Comparison of ENCODE assay signal across 17 cellular contexts in the genomic region with DNA sequence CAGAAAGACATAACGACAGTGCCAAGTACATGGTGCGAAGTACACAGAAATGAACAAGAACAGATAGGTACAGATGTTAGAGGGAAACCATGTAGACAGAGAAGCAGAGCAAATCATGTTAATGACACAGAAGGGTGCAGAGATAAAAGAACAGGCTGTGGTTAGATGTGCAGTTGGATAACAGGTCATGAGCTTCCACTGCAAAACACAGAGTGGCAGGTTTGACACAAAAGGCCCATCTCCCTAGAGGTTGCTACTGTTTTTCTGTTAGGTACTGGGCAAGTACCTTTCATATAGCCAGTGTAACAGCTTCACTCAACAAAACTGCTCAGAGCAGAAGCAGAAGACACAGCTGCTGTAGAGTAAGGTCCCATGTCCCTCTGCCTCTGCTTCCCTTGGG.
DNase-seq lines count a peak whose midpoint lies in the region; ATAC-seq lines count a peak whose summit lies in the region.
"Had no signal": no experiment of that assay in that cellular context is flagged by ENCODE, and none has a peak within 500 bp of the region (broad histone marks: within the 10 kb centered on the region; RNA-seq: fewer than 3 reads in every experiment).

No MANE protein-coding gene starts in this region.

- H3K27ac ChIP-seq in CD4-positive, CD25-positive, alpha-beta regulatory T cell (ENCODE audit: insufficient read depth, low read length, poor library complexity, severe bottlenecking): no peak overlapping the region
- H3K27ac ChIP-seq: 22Rv1, BLaER1 had no signal

- no peak overlapping the region for H3K4me3 Mint-ChIP-seq in activated CD4-positive, alpha-beta T cell treated with anti-CD3 and anti-CD28 coated beads for 36 hours
- H3K4me3 Mint-ChIP-seq in CD4-positive, CD25-positive, alpha-beta regulatory T cell: no peak overlapping the region
- no peak overlapping the region for H3K4me3 Mint-ChIP-seq in activated CD4-positive, alpha-beta memory T cell treated with anti-CD3 and anti-CD28 coated beads, Interleukin-2, amount 10 ng/mL, durations not matched to agents 7 days and 5 days
- H3K4me3 Mint-ChIP-seq: HFFc6 had no signal

- ATAC-seq in activated CD4-positive, alpha-beta T cell treated with anti-CD3 and anti-CD28 coated beads for 36 hours: peak; percentile 65
- ATAC-seq in CD4-positive, CD25-positive, alpha-beta regulatory T cell (ENCODE audit: low read depth in 2 of 2): no peak
- ATAC-seq in GM19463 (IDR thresholded peaks at IDR 0.05; ENCODE audit: unreplicated experiment): no peak

- CTCF ChIA-PET in activated CD4-positive, alpha-beta T cell treated with anti-CD3 and anti-CD28 coated beads for 36 hours (lab: Charles Lee): no interaction called here
- CTCF ChIA-PET in activated CD4-positive, alpha-beta memory T cell treated with anti-CD3 and anti-CD28 coated beads, Interleukin-2, amount 10 ng/mL, durations not matched to agents 7 days and 5 days (lab: Charles Lee): no interaction called here

- no peaks in the 10 kb centered on the region for H3K4me1 ChIP-seq in CD4-positive, CD25-positive, alpha-beta regulatory T cell (ENCODE audit: control insufficient read depth, insufficient read depth, low read length, poor library complexity, severe bottlenecking)
- H3K4me1 ChIP-seq: BLaER1 had no signal

- peaks cover 6% of the 10 kb centered on the region for H3K36me3 Mint-ChIP-seq in activated CD4-positive, alpha-beta T cell treated with anti-CD3 and anti-CD28 coated beads for 36 hours (ENCODE audit: low read depth)
- H3K36me3 Mint-ChIP-seq in CD4-positive, CD25-positive, alpha-beta regulatory T cell: peaks cover 21% of the 10 kb centered on the region
- H3K36me3 Mint-ChIP-seq in activated CD4-positive, alpha-beta memory T cell treated with anti-CD3 and anti-CD28 coated beads, Interleukin-2, amount 10 ng/mL, durations not matched to agents 7 days and 5 days (ENCODE audit: low read depth): no peaks in the 10 kb centered on the region

- no peak overlapping the region for H3K27ac Mint-ChIP-seq in activated CD4-positive, alpha-beta T cell treated with anti-CD3 and anti-CD28 coated beads for 36 hours
- H3K27ac Mint-ChIP-seq in CD4-positive, CD25-positive, alpha-beta regulatory T cell: peak overlapping the region in 1 of 3 donors; percentile 15
- no peak overlapping the region for H3K27ac Mint-ChIP-seq in activated CD4-positive, alpha-beta memory T cell treated with anti-CD3 and anti-CD28 coated beads, Interleukin-2, amount 10 ng/mL, durations not matched to agents 7 days and 5 days
- H3K27ac Mint-ChIP-seq: HFFc6 had no signal

- no peak overlapping the region for H3K4me3 ChIP-seq in CD4-positive, CD25-positive, alpha-beta regulatory T cell (ENCODE audit: low read depth, low read length)
- H3K4me3 ChIP-seq in Jurkat, Clone E6-1 (ENCODE audit: low read length): no peak overlapping the region
- H3K4me3 ChIP-seq: BLaER1 had no signal

- peaks cover 2% of the 10 kb centered on the region for H3K36me3 ChIP-seq in CD4-positive, CD25-positive, alpha-beta regulatory T cell (ENCODE audit: control insufficient read depth, insufficient read depth, low read length)
- H3K36me3 ChIP-seq: BLaER1 had no signal

- peaks cover 6% of the 10 kb centered on the region for H3K9me3 Mint-ChIP-seq in activated CD4-positive, alpha-beta T cell treated with anti-CD3 and anti-CD28 coated beads for 36 hours (ENCODE audit: low read depth)
- peaks cover 0 to 9% (median 2%) of the 10 kb centered on the region in 7 donors for H3K9me3 Mint-ChIP-seq in CD4-positive, CD25-positive, alpha-beta regulatory T cell
- no peaks in the 10 kb centered on the region for H3K9me3 Mint-ChIP-seq in activated CD4-positive, alpha-beta memory T cell treated with anti-CD3 and anti-CD28 coated beads, Interleukin-2, amount 10 ng/mL, durations not matched to agents 7 days and 5 days

- DNase-seq in activated CD4-positive, alpha-beta T cell treated with anti-CD3 and anti-CD28 coated beads for 36 hours: peak; percentile 7
- no peak for DNase-seq in activated CD4-positive, alpha-beta T cell treated with anti-CD3 and anti-CD28 coated beads for 1 hour
- peak in 2 of 3 donors; percentile 8 to 48 for DNase-seq in CD4-positive, CD25-positive, alpha-beta regulatory T cell
- DNase-seq in Jurkat, Clone E6-1 (ENCODE audit: low read depth, low spot score): peak; percentile 87
- peak; percentile 5 for DNase-seq in central memory CD4-positive, alpha-beta T cell
- no peak for DNase-seq in activated CD4-positive, alpha-beta memory T cell treated with anti-CD3 and anti-CD28 coated beads, Interleukin-2, amount 10 ng/mL, durations not matched to agents 7 days and 5 days
- DNase-seq in A172 (ENCODE audit: low spot score): no peak
- DNase-seq: AML-193, COR-L47, DMS153, DMS79 treated with DMSO at 0.1 percent for 48 hours, GDM1, HCEC 1CT, HFFc6 had no signal

- H3K4me1 Mint-ChIP-seq in activated CD4-positive, alpha-beta T cell treated with anti-CD3 and anti-CD28 coated beads for 36 hours: peaks cover 28% of the 10 kb centered on the region
- H3K4me1 Mint-ChIP-seq in CD4-positive, CD25-positive, alpha-beta regulatory T cell: peaks cover 0 to 20% (median 2%) of the 10 kb centered on the region in 4 donors
- H3K4me1 Mint-ChIP-seq in activated CD4-positive, alpha-beta memory T cell treated with anti-CD3 and anti-CD28 coated beads, Interleukin-2, amount 10 ng/mL, durations not matched to agents 7 days and 5 days: peaks cover 5% of the 10 kb centered on the region

- H3K9me3 ChIP-seq in CD4-positive, CD25-positive, alpha-beta regulatory T cell (ENCODE audit: control insufficient read depth in 2 of 2, low read length in 2 of 2): peaks cover 0 to under 1% of the 10 kb centered on the region in 2 experiments

- no peaks in the 10 kb centered on the region for H3K27me3 Mint-ChIP-seq in activated CD4-positive, alpha-beta T cell treated with anti-CD3 and anti-CD28 coated beads for 36 hours
- no peaks in the 10 kb centered on the region for H3K27me3 Mint-ChIP-seq in CD4-positive, CD25-positive, alpha-beta regulatory T cell
- H3K27me3 Mint-ChIP-seq in activated CD4-positive, alpha-beta memory T cell treated with anti-CD3 and anti-CD28 coated beads, Interleukin-2, amount 10 ng/mL, durations not matched to agents 7 days and 5 days: peaks cover 1% of the 10 kb centered on the region

- POLR2A ChIA-PET in activated CD4-positive, alpha-beta T cell treated with anti-CD3 and anti-CD28 coated beads for 36 hours (lab: Charles Lee): no interaction called here
- POLR2A ChIA-PET in activated CD4-positive, alpha-beta memory T cell treated with anti-CD3 and anti-CD28 coated beads, Interleukin-2, amount 10 ng/mL, durations not matched to agents 7 days and 5 days (lab: Charles Lee): no interaction called here

- no peaks in the 10 kb centered on the region for H3K27me3 ChIP-seq in CD4-positive, CD25-positive, alpha-beta regulatory T cell (ENCODE audit: control insufficient read depth, insufficient read depth, low read length)
- H3K27me3 ChIP-seq: BLaER1 had no signal

- intact Hi-C loops in activated CD4-positive, alpha-beta T cell treated with anti-CD3 and anti-CD28 coated beads for 36 hours (cut with DNase I, micrococcal nuclease): no loop called here

Comparison
In these comparisons a context has a peak if more than half of its experiments do, and no peak if none do; other contexts are left out.
1. DNase-seq: peak in activated CD4-positive, alpha-beta T cell treated with anti-CD3 and anti-CD28 coated beads for 36 hours (single experiment), CD4-positive, CD25-positive, alpha-beta regulatory T cell (2 of 3), Jurkat, Clone E6-1 (single experiment) and central memory CD4-positive, alpha-beta T cell (single experiment); none in activated CD4-positive, alpha-beta T cell treated with anti-CD3 and anti-CD28 coated beads for 1 hour (single experiment), activated CD4-positive, alpha-beta memory T cell treated with anti-CD3 and anti-CD28 coated beads, Interleukin-2, amount 10 ng/mL, durations not matched to agents 7 days and 5 days (single experiment) and A172 (single experiment).